In the genomic region with DNA sequence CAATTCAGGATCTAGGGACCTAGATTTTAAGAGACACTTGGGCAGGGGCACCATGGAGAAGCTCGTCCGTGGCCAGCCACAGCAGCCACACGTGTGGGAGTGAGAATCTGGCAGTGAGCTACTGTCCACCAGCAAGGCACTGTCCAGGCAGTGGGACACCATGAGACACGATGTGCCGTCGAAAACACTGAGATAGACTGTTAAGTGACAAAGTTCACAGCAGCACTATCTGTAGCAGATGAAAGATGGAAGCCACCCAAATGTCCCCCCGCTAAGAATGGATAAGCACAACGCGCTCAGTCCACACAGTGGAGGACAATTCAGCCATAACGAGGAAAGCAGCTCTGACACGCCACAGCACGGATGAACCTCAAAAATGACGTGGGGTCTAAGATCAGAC, we compare ENCODE assay signal across 29 cellular contexts. TPM values are rescaled to one million over a fixed set of nuclear protein-coding genes. Genes with fewer than 3 reads are reported as not detected.
DNase-seq lines count a peak whose midpoint lies in the region; ATAC-seq, FAIRE-seq and TF ChIP-seq lines count a peak whose summit lies in the region.
"Had no signal": no experiment of that assay in that cellular context is flagged by ENCODE, and none has a peak within 500 bp of the region (broad histone marks: within the 10 kb centered on the region; RNA-seq: fewer than 3 reads in every experiment).

No MANE protein-coding gene starts in this region.

- no peaks in the 10 kb centered on the region for H4K20me1 ChIP-seq in HepG2 (ENCODE audit: insufficient read depth, low read length)
- H4K20me1 ChIP-seq in K562 (replicated peaks; ENCODE audit: control insufficient read depth, insufficient read depth, low read length) = no peaks in the 10 kb centered on the region; the same call in 1 of the 2 replicates
- H4K20me1 ChIP-seq: BLaER1 treated with 17β-estradiol and CSF1 and Interleukin-3, amounts not matched to agents 10 nM and 100 nM had no signal

- FAIRE-seq in HepG2 (lab: Jason Lieb, UNC) (peak; percentile 8), K562 (lab: Jason Lieb, UNC) (no peak)
- FAIRE-seq: GM19239, small intestine had no signal

- H3K27me3 Mint-ChIP-seq in mesothelial cell of epicardium (ENCODE audit: low read depth) = no peaks in the 10 kb centered on the region
- H3K27me3 Mint-ChIP-seq: activated naive CD8-positive, alpha-beta T cell; type B pancreatic cell had no signal

- H2AFZ ChIP-seq in HepG2 (ENCODE audit: low read length) = no peak overlapping the region
- no peak overlapping the region for H2AFZ ChIP-seq in K562 (ENCODE audit: low read depth, low read length)

- H3K36me3 Mint-ChIP-seq in mesothelial cell of epicardium = peaks cover 30% of the 10 kb centered on the region
- H3K36me3 Mint-ChIP-seq: naive B cell had no signal

- WGBS in HepG2 (ENCODE audit: low lambda C conversion rate) = 69% methylated on average over 9 of the region's 13 CpGs
- 84% methylated on average over 8 of the region's 13 CpGs for WGBS in right lobe of liver (ENCODE audit: insufficient coverage, low coverage, low lambda C conversion rate, missing lambda C conversion rate)
- WGBS in K562 (ENCODE audit: insufficient coverage, low coverage, missing lambda C conversion rate) = 37% methylated on average over 13 of the region's 13 CpGs
- 47% methylated on average over 13 of the region's 13 CpGs for WGBS in right cardiac atrium

- no peak overlapping the region for H3K4me3 Mint-ChIP-seq in mesothelial cell of epicardium
- H3K4me3 Mint-ChIP-seq: activated naive CD8-positive, alpha-beta T cell; naive B cell; type B pancreatic cell had no signal

- peaks cover 5% of the 10 kb centered on the region for H3K4me1 Mint-ChIP-seq in mesothelial cell of epicardium

- CTCF ChIA-PET in HepG2 (lab: Yijun Ruan, JAX; ENCODE audit: low intra/inter-chr PET ratio, low total read pairs) = no interaction called here
- CTCF ChIA-PET in K562 (lab: Yijun Ruan, JAX; ENCODE audit: low intra/inter-chr PET ratio) = no interaction called here

- H3K27ac Mint-ChIP-seq in mesothelial cell of epicardium = no peak overlapping the region
- H3K27ac Mint-ChIP-seq: activated naive CD8-positive, alpha-beta T cell; naive B cell; type B pancreatic cell had no signal

- H3K36me3 ChIP-seq in HepG2 (replicated peaks in 1 of 2; ENCODE audit: control insufficient read depth in 1 of 2, insufficient read depth in 2 of 2, low read length in 2 of 2) = peaks cover 30 to 45% of the 10 kb centered on the region in 2 experiments
- peaks cover 0 to 11% (median 3%) of the 10 kb centered on the region in 4 donors for H3K36me3 ChIP-seq in right lobe of liver
- H3K36me3 ChIP-seq in K562 (ENCODE audit: control insufficient read depth, insufficient read depth, low read length) = peaks cover 57% of the 10 kb centered on the region
- peaks cover 17% of the 10 kb centered on the region for H3K36me3 ChIP-seq in upper lobe of right lung

- no peaks in the 10 kb centered on the region for H3K9me1 ChIP-seq in K562 (ENCODE audit: control insufficient read depth, insufficient read depth, low read length)

- TF ChIP-seq EP300 in HepG2 (IDR thresholded peaks at IDR 0.05; ENCODE audit: low read depth in 2 of 2, low read length in 2 of 2) (no peak), HepG2 (CRISPR knock-in tag; IDR thresholded peaks at IDR 0.05; ENCODE audit: borderline replicate concordance) (no peak), K562 (IDR thresholded peaks at IDR 0.05; ENCODE audit: low read length) (no peak)

- TF ChIP-seq RAD21 in HepG2 (CRISPR knock-in tag; IDR thresholded peaks at IDR 0.05) (no peak), K562 (CRISPR knock-in tag; conservative IDR thresholded peaks at IDR 0.05 in 1 of 2, IDR thresholded peaks at IDR 0.05 in 1 of 2) (no peak)

- peak overlapping the region; percentile 48 for H3K27ac ChIP-seq in HepG2 (ENCODE audit: extremely low read length, insufficient read depth, low read length)
- H3K27ac ChIP-seq in right lobe of liver = no peak overlapping the region
- H3K27ac ChIP-seq in K562 (ENCODE audit: extremely low read depth, low read depth, low read length) = no peak overlapping the region; the same call in 2 of the 3 replicates
- H3K27ac ChIP-seq in right cardiac atrium (ENCODE audit: low read length) = peak overlapping the region; percentile 88
- H3K27ac ChIP-seq in upper lobe of right lung = peak overlapping the region; percentile 19
- H3K27ac ChIP-seq: HL-60, SJCRH30 had no signal

- H3K79me2 ChIP-seq in HepG2 (ENCODE audit: insufficient read depth, low read length) = no peaks in the 10 kb centered on the region
- no peaks in the 10 kb centered on the region for H3K79me2 ChIP-seq in K562 (ENCODE audit: control insufficient read depth, insufficient read depth, low read length)

- no peak for TF ChIP-seq CTCF in HepG2 (CRISPR knock-in tag; IDR thresholded peaks at IDR 0.05)
- no peak for TF ChIP-seq CTCF in right lobe of liver (IDR thresholded peaks at IDR 0.05)
- no peak for TF ChIP-seq CTCF in K562 (IDR thresholded peaks at IDR 0.05 in 2 of 3, conservative IDR thresholded peaks at IDR 0.05 in 1 of 3; ENCODE audit: insufficient read depth in 2 of 3, low read depth in 1 of 3, low read length in 3 of 3)
- TF ChIP-seq CTCF in upper lobe of right lung (IDR thresholded peaks at IDR 0.05) = no peak
- no peak for TF ChIP-seq CTCF in mesothelial cell of epicardium (IDR thresholded peaks at IDR 0.05; ENCODE audit: unreplicated experiment)

- BruUV-seq in HepG2 (replicated peaks; lab: Mats Ljungman, UMichigan) (no TSS peak), K562 (replicated peaks; lab: Mats Ljungman, UMichigan) (no TSS peak)

- TF ChIP-seq POLR2A in HepG2 (IDR thresholded peaks at IDR 0.05; ENCODE audit: insufficient read depth in 1 of 2, low read depth in 2 of 2, low read length in 2 of 2) = no peak
- no peak for TF ChIP-seq POLR2A in right lobe of liver (IDR thresholded peaks at IDR 0.05)
- TF ChIP-seq POLR2A in K562 (conservative IDR thresholded peaks at IDR 0.05) = no peak

- intact Hi-C loops in HepG2 (cut with micrococcal nuclease; ENCODE audit: unreplicated experiment) = no loop called here
- intact Hi-C loops in right lobe of liver (cut with DNase I) = no loop called here
- intact Hi-C loops in K562 (cut with micrococcal nuclease) = no loop called here
- intact Hi-C loops in right cardiac atrium (cut with DNase I) = no loop called here
- intact Hi-C loops in upper lobe of right lung (cut with DNase I) = no loop called here

- H3K9me3 Mint-ChIP-seq in mesothelial cell of epicardium = no peaks in the 10 kb centered on the region
- H3K9me3 Mint-ChIP-seq: naive B cell, type B pancreatic cell had no signal

- ATAC-seq in HepG2 = peak; percentile 60
- no peak for ATAC-seq in right lobe of liver
- peak; percentile 68 for ATAC-seq in K562
- peak; percentile 74 to 82 for ATAC-seq in right cardiac atrium
- ATAC-seq in upper lobe of right lung = no peak
- no peak for ATAC-seq in GM18498 (IDR thresholded peaks at IDR 0.05; ENCODE audit: unreplicated experiment)
- ATAC-seq: PC-3 had no signal

- H3K4me1 ChIP-seq in HepG2 (ENCODE audit: insufficient read depth, low read length) (peaks cover 28% of the 10 kb centered on the region), right lobe of liver (no peaks in the 10 kb centered on the region), K562 (replicated peaks in 1 of 2; ENCODE audit: control insufficient read depth in 2 of 2, insufficient read depth in 2 of 2, low read length in 2 of 2) (peaks cover 0 to 10% of the 10 kb centered on the region in 2 experiments; a peak in 3 of 5 replicates), right cardiac atrium (ENCODE audit: control insufficient read depth, insufficient read depth, low read length) (peaks cover 3% of the 10 kb centered on the region), upper lobe of right lung (peaks cover 6% of the 10 kb centered on the region)
- H3K4me1 ChIP-seq: SJCRH30 had no signal

- H3K9ac ChIP-seq in HepG2 (ENCODE audit: insufficient read depth, low read depth, low read length) (no peak overlapping the region), K562 (ENCODE audit: insufficient read depth in 1 of 2, low read depth in 2 of 2, low read length in 2 of 2) (peak overlapping the region in 1 of 2 experiments; percentile 79; a peak in 1 of 4 replicates)

- H3K9me3 ChIP-seq in HepG2 (ENCODE audit: low read length) (no peaks in the 10 kb centered on the region), right lobe of liver (no peaks in the 10 kb centered on the region), K562 (replicated peaks; ENCODE audit: control insufficient read depth, insufficient read depth, low read depth, low read length) (no peaks in the 10 kb centered on the region; the same call in 1 of the 2 replicates), right cardiac atrium (ENCODE audit: control insufficient read depth, low read length) (no peaks in the 10 kb centered on the region), upper lobe of right lung (no peaks in the 10 kb centered on the region)
- H3K9me3 ChIP-seq: BLaER1 treated with 17β-estradiol and CSF1 and Interleukin-3, amounts not matched to agents 10 nM and 100 nM; SJCRH30 had no signal

- H3K4me3 ChIP-seq in HepG2 (replicated peaks in 1 of 3; ENCODE audit: insufficient read depth in 1 of 3, low read depth in 2 of 3, low read length in 3 of 3) (no peak overlapping the region), right lobe of liver (no peak overlapping the region), K562 (no peak overlapping the region), right cardiac atrium (ENCODE audit: low read length) (no peak overlapping the region), upper lobe of right lung (no peak overlapping the region)
- H3K4me3 ChIP-seq: BLaER1 treated with 17β-estradiol and CSF1 and Interleukin-3, amounts not matched to agents 10 nM and 100 nM; coronary artery; SJCRH30 had no signal

- in situ Hi-C loops in HepG2 (cut with HindIII; ENCODE audit: extremely low pct_ligation_motif_present, low pct_unique_long_range_greater_than_20kb) (no loop called here), K562 (cut with MboI) (no loop called here)

- H3K27me3 ChIP-seq in HepG2 (ENCODE audit: control insufficient read depth in 1 of 2, insufficient read depth in 2 of 2, low read length in 2 of 2) = no peaks in the 10 kb centered on the region
- H3K27me3 ChIP-seq in right lobe of liver = no peaks in the 10 kb centered on the region
- H3K27me3 ChIP-seq in K562 (ENCODE audit: control insufficient read depth in 2 of 2, insufficient read depth in 2 of 2, low read length in 2 of 2) = no peaks in the 10 kb centered on the region; a peak in 1 of 5 replicates
- H3K27me3 ChIP-seq in right cardiac atrium (ENCODE audit: control insufficient read depth, insufficient read depth) = no peaks in the 10 kb centered on the region
- H3K27me3 ChIP-seq in upper lobe of right lung = no peaks in the 10 kb centered on the region
- H3K27me3 ChIP-seq: BLaER1 treated with 17β-estradiol and CSF1 and Interleukin-3, amounts not matched to agents 10 nM and 100 nM; SJCRH30 had no signal

- POLR2A ChIA-PET in HepG2 (lab: Yijun Ruan, JAX) (interaction anchor here (0.8 kb wide), 1 partner anchor 19 kb away, joined by 3 read pairs; no protein-coding TSS in a partner anchor), K562 (lab: Yijun Ruan, JAX) (no interaction called here)

- DNase-seq in HepG2 (ENCODE audit: low spot score) (no peak), right lobe of liver (no peak), K562 (ENCODE audit: extremely low read depth in 1 of 4, low spot score in 3 of 4) (peak in 3 of 4 experiments; percentile 7 to 25 (median 10)), right cardiac atrium (peak; percentile 43 to 77 (median 76)), upper lobe of right lung (no peak), mesothelial cell of epicardium (ENCODE audit: low spot score in 2 of 2, unreplicated experiment in 2 of 2) (no peak)
- no peak for DNase-seq in activated CD4-positive, alpha-beta T cell treated with anti-CD3 and anti-CD28 coated beads for 1 hour
- DNase-seq: ACHN; activated CD4-positive, alpha-beta T cell treated with anti-CD3 and anti-CD28 coated beads, Interleukin-2, amount 50 U/mL, for 48 hours; activated CD4-positive, CD25-positive, alpha-beta regulatory T cell; anterior cingulate cortex; effector memory CD4-positive, alpha-beta T cell; foreskin fibroblast; GDM1; naive B cell; NCI-H1092; NCI-H524 treated with DMSO at 0.1 percent for 48 hours; nucleus accumbens; PC-3; SJCRH30; small intestine; stimulated activated CD4-positive, alpha-beta T cell treated with anti-CD3 and anti-CD28 coated beads, Interleukin-2, amount 100 ng/mL, for 24 hours had no signal

- H3K4me2 ChIP-seq in HepG2 (ENCODE audit: low read depth, low read length) (no peak overlapping the region), K562 (ENCODE audit: insufficient read depth, low read length) (no peak overlapping the region)

RNA-seq across cellular contexts. Expression of a gene that starts 19.7 kb away (rescaled TPM):
- total RNA-seq in HepG2 (2016; rRNA removed; fragmentation: Illumina TruSeq; extraction: Trizol) = 3.9 and 5.8 TPM in 2 replicates
- 6.3 and 6.7 TPM in 2 replicates for total RNA-seq in HepG2 (2016; cell fraction: cytosol; rRNA removed; fragmentation: Illumina TruSeq; extraction: Trizol; ENCODE audit: low read depth)
- 2.8 and 5.3 TPM in 2 replicates for total RNA-seq in HepG2 (2016; cell fraction: insoluble cytoplasmic fraction; rRNA removed; fragmentation: Illumina TruSeq; extraction: Trizol)
- total RNA-seq in HepG2 (2016; cell fraction: membrane; rRNA removed; fragmentation: Illumina TruSeq; extraction: Trizol) = 6.3 and 7.3 TPM in 2 replicates
- total RNA-seq in HepG2 (2016; cell fraction: nucleus; rRNA removed; fragmentation: Illumina TruSeq; extraction: Trizol) = 4.4 and 5.2 TPM in 2 replicates
- polyA plus RNA-seq in HepG2 (2011; rRNA removed) = 28.4 and 32.0 TPM in 2 replicates
- polyA plus RNA-seq in HepG2 (2011; cell fraction: cytosol; rRNA removed) = 17.9 and 21.6 TPM in 2 replicates
- 30.6 and 32.1 TPM in 2 replicates for polyA plus RNA-seq in HepG2 (2011; cell fraction: nucleus; rRNA removed)
- 14.7 and 22.7 TPM in 2 replicates for polyA plus RNA-seq in HepG2 (2012)
- 6.6 and 7.4 TPM in 2 replicates for polyA plus RNA-seq in HepG2 (2016; cell fraction: cytosol; fragmentation: Illumina TruSeq; extraction: Trizol; ENCODE audit: low read depth)
- 6.6 and 7.8 TPM in 2 replicates for polyA plus RNA-seq in HepG2 (2016; cell fraction: insoluble cytoplasmic fraction; fragmentation: Illumina TruSeq; extraction: Trizol; ENCODE audit: low read depth)
- 9.0 and 9.4 TPM in 2 replicates for polyA plus RNA-seq in HepG2 (2016; cell fraction: membrane; fragmentation: Illumina TruSeq; extraction: Trizol; ENCODE audit: low read depth)
- polyA plus RNA-seq in HepG2 (2016; cell fraction: nucleus; fragmentation: Illumina TruSeq; extraction: Trizol; ENCODE audit: insufficient read depth, low read depth) = 19.9 and 21.9 TPM in 2 replicates
- 7.3 and 20.5 TPM in 2 replicates for polyA minus RNA-seq in HepG2 (2011; rRNA and poly(A)+ RNA removed; ENCODE audit: low replicate concordance)
- polyA minus RNA-seq in HepG2 (2011; cell fraction: cytosol; rRNA and poly(A)+ RNA removed) = 9.8 and 11.1 TPM in 2 replicates
- polyA minus RNA-seq in HepG2 (2011; cell fraction: nucleus; rRNA and poly(A)+ RNA removed) = 16.5 and 17.8 TPM in 2 replicates
- 1 to 10 TPM; 3.2 to 7.5 (median 5.3) TPM for total RNA-seq in right lobe of liver
- total RNA-seq in K562 (2011; cell fraction: chromatin; rRNA removed; ENCODE audit: low replicate concordance) = 26.0 and 37.1 TPM in 2 replicates
- 16.8 and 21.4 TPM in 2 replicates for total RNA-seq in K562 (2011; cell fraction: nucleolus; rRNA removed)
- total RNA-seq in K562 (2011; cell fraction: nucleoplasm; rRNA removed) = 23.3 and 34.0 TPM in 2 replicates
- 10.0 and 15.2 TPM in 2 replicates for total RNA-seq in K562 (2014; rRNA removed)
- 2.2 and 3.8 TPM in 2 replicates for total RNA-seq in K562 (2014; rRNA removed; fragmentation: Illumina TruSeq; extraction: Trizol)
- 5.1 and 5.8 TPM in 2 replicates for total RNA-seq in K562 (2015; rRNA removed; fragmentation: Illumina TruSeq; extraction: Trizol)
- 10.6 and 12.1 TPM in 2 replicates for total RNA-seq in K562 (2021)
- polyA plus RNA-seq in K562 (2011; rRNA removed) = 8.6 and 11.7 TPM in 2 replicates
- polyA plus RNA-seq in K562 (2011; cell fraction: cytosol; rRNA removed) = 15.1 and 17.0 TPM in 2 replicates
- 16.2 and 23.6 TPM in 2 replicates for polyA plus RNA-seq in K562 (2011; cell fraction: nucleus; rRNA removed)
- polyA plus RNA-seq in K562 (2012) = 8.3 and 11.4 TPM in 2 replicates
- 7.8 and 8.8 TPM in 2 replicates for polyA plus RNA-seq in K562 (2014; fragmentation: Illumina TruSeq; extraction: Trizol)
- under 1 TPM; 0.25 to 0.36 TPM for polyA plus RNA-seq in K562 (2014; fragmentation: Nextera tagmentation; extraction: Ambion mirVana)
- polyA plus RNA-seq in K562 (2014; rRNA removed) = 9.4 and 9.6 TPM in 2 replicates
- polyA minus RNA-seq in K562 (2011; rRNA and poly(A)+ RNA removed) = 6.4 and 8.2 TPM in 2 replicates
- polyA minus RNA-seq in K562 (2011; cell fraction: cytosol; rRNA and poly(A)+ RNA removed) = 8.4 and 11.6 TPM in 2 replicates
- 7.7 and 9.6 TPM in 2 replicates for polyA minus RNA-seq in K562 (2011; cell fraction: nucleus; rRNA and poly(A)+ RNA removed)
- total RNA-seq in right cardiac atrium = 100 to 1,000 TPM; 118 to 146 (median 133) TPM
- 127 TPM for polyA plus RNA-seq in right cardiac atrium
- 17.9 TPM for total RNA-seq in upper lobe of right lung
- 40.9 to 49.5 TPM (median 45.4 TPM) in 3 replicates for total RNA-seq in mesothelial cell of epicardium

RNA-seq across cellular contexts. Expression of a gene that starts 55.9 kb away (rescaled TPM):
- total RNA-seq in HepG2 (2016; rRNA removed; fragmentation: Illumina TruSeq; extraction: Trizol) (21.9 and 22.6 TPM in 2 replicates), right lobe of liver (10 to 100 TPM in 1 of 6 experiments, 1 to 10 TPM in 5; 7.8 to 10.3 (median 9.5) TPM), K562 (2014; rRNA removed) (24.5 and 26.0 TPM in 2 replicates), K562 (2014; rRNA removed; fragmentation: Illumina TruSeq; extraction: Trizol) (25.5 and 25.8 TPM in 2 replicates), K562 (2015; rRNA removed; fragmentation: Illumina TruSeq; extraction: Trizol) (28.1 and 31.9 TPM in 2 replicates), K562 (2021) (12.8 and 17.7 TPM in 2 replicates), right cardiac atrium (10 to 100 TPM; 19.2 to 26.6 (median 26.1) TPM), upper lobe of right lung (20.4 TPM), mesothelial cell of epicardium (25.0 to 27.7 TPM (median 25.8 TPM) in 3 replicates)
- 7.0 and 8.3 TPM in 2 replicates for total RNA-seq in HepG2 (2016; cell fraction: cytosol; rRNA removed; fragmentation: Illumina TruSeq; extraction: Trizol; ENCODE audit: low read depth)
- total RNA-seq in HepG2 (2016; cell fraction: insoluble cytoplasmic fraction; rRNA removed; fragmentation: Illumina TruSeq; extraction: Trizol) = 18.1 and 21.0 TPM in 2 replicates
- 9.9 and 11.2 TPM in 2 replicates for total RNA-seq in HepG2 (2016; cell fraction: membrane; rRNA removed; fragmentation: Illumina TruSeq; extraction: Trizol)
- 11.3 and 17.7 TPM in 2 replicates for total RNA-seq in HepG2 (2016; cell fraction: nucleus; rRNA removed; fragmentation: Illumina TruSeq; extraction: Trizol)
- polyA plus RNA-seq in HepG2 (2011; rRNA removed) (11.3 and 11.9 TPM in 2 replicates), K562 (2011; rRNA removed) (17.5 and 21.8 TPM in 2 replicates), K562 (2014; fragmentation: Illumina TruSeq; extraction: Trizol) (29.1 and 33.7 TPM in 2 replicates), K562 (2014; fragmentation: Nextera tagmentation; extraction: Ambion mirVana) (10 to 100 TPM; 19.5 to 41.0 TPM), K562 (2014; rRNA removed) (31.8 and 42.0 TPM in 2 replicates), right cardiac atrium (48.1 TPM)
- 8.2 and 8.4 TPM in 2 replicates for polyA plus RNA-seq in HepG2 (2011; cell fraction: cytosol; rRNA removed)
- 12.3 and 17.8 TPM in 2 replicates for polyA plus RNA-seq in HepG2 (2011; cell fraction: nucleus; rRNA removed)
- 14.7 and 17.5 TPM in 2 replicates for polyA plus RNA-seq in HepG2 (2012)
- polyA plus RNA-seq in HepG2 (2016; cell fraction: cytosol; fragmentation: Illumina TruSeq; extraction: Trizol; ENCODE audit: low read depth) = 6.3 and 6.7 TPM in 2 replicates
- polyA plus RNA-seq in HepG2 (2016; cell fraction: insoluble cytoplasmic fraction; fragmentation: Illumina TruSeq; extraction: Trizol; ENCODE audit: low read depth) = 27.9 and 29.1 TPM in 2 replicates
- 7.2 and 7.8 TPM in 2 replicates for polyA plus RNA-seq in HepG2 (2016; cell fraction: membrane; fragmentation: Illumina TruSeq; extraction: Trizol; ENCODE audit: low read depth)
- polyA plus RNA-seq in HepG2 (2016; cell fraction: nucleus; fragmentation: Illumina TruSeq; extraction: Trizol; ENCODE audit: insufficient read depth, low read depth) = 33.3 and 34.6 TPM in 2 replicates
- 9.0 and 11.4 TPM in 2 replicates for polyA minus RNA-seq in HepG2 (2011; rRNA and poly(A)+ RNA removed; ENCODE audit: low replicate concordance)
- 6.2 and 7.6 TPM in 2 replicates for polyA minus RNA-seq in HepG2 (2011; cell fraction: cytosol; rRNA and poly(A)+ RNA removed)
- 14.2 and 18.2 TPM in 2 replicates for polyA minus RNA-seq in HepG2 (2011; cell fraction: nucleus; rRNA and poly(A)+ RNA removed)
- 97.2 and 98.0 TPM in 2 replicates for total RNA-seq in K562 (2011; cell fraction: chromatin; rRNA removed; ENCODE audit: low replicate concordance)
- 59.7 and 66.3 TPM in 2 replicates for total RNA-seq in K562 (2011; cell fraction: nucleolus; rRNA removed)
- 90.6 and 134 TPM in 2 replicates for total RNA-seq in K562 (2011; cell fraction: nucleoplasm; rRNA removed)
- 15.6 and 19.9 TPM in 2 replicates for polyA plus RNA-seq in K562 (2011; cell fraction: cytosol; rRNA removed)
- polyA plus RNA-seq in K562 (2011; cell fraction: nucleus; rRNA removed) = 25.4 and 37.5 TPM in 2 replicates
- 23.3 and 32.3 TPM in 2 replicates for polyA plus RNA-seq in K562 (2012)
- 16.6 and 17.8 TPM in 2 replicates for polyA minus RNA-seq in K562 (2011; rRNA and poly(A)+ RNA removed)
- polyA minus RNA-seq in K562 (2011; cell fraction: cytosol; rRNA and poly(A)+ RNA removed) = 10.6 and 10.9 TPM in 2 replicates
- polyA minus RNA-seq in K562 (2011; cell fraction: nucleus; rRNA and poly(A)+ RNA removed) = 16.2 and 20.1 TPM in 2 replicates

Comparison
In these comparisons a context has a peak if more than half of its experiments do, and no peak if none do; other contexts are left out.
1. ATAC-seq: peak in HepG2 (single experiment), K562 (single experiment) and right cardiac atrium (2 of 2); none in right lobe of liver (0 of 4), upper lobe of right lung (single experiment) and GM18498 (single experiment).
2. H3K27ac ChIP-seq: peak in HepG2 (single experiment), right cardiac atrium (single experiment) and upper lobe of right lung (single experiment); none in right lobe of liver (0 of 3) and K562 (single experiment).
3. DNase-seq: peak in K562 (3 of 4) and right cardiac atrium (3 of 3); none in HepG2 (single experiment), right lobe of liver (0 of 3), upper lobe of right lung (single experiment), activated CD4-positive, alpha-beta T cell treated with anti-CD3 and anti-CD28 coated beads for 1 hour (single experiment) and mesothelial cell of epicardium (0 of 2).